10 cellular contexts compared by ENCODE assay signal in genomic region chr13:46656786-46657185, GRCh38.
DNase-seq lines count a peak whose midpoint lies in the region; ATAC-seq and TF ChIP-seq lines count a peak whose summit lies in the region.
"Had no signal": no experiment of that assay in that cellular context is flagged by ENCODE, and none has a peak within 500 bp of the region (broad histone marks: within the 10 kb centered on the region; RNA-seq: fewer than 3 reads in every experiment).

No MANE protein-coding gene starts in this region.

- H3K36me3 ChIP-seq in transverse colon: no peaks in the 10 kb centered on the region

- ATAC-seq in HG02798 (IDR thresholded peaks at IDR 0.05; ENCODE audit: poor library complexity, unreplicated experiment) (peak; percentile 90), T-helper 17 cell (no peak)

- TF ChIP-seq EP300 in transverse colon (IDR thresholded peaks at IDR 0.05; ENCODE audit: low read depth): no peak

- H3K9me3 ChIP-seq in T-helper 17 cell (ENCODE audit: control insufficient read depth, low read length, poor library complexity, severe bottlenecking): no peaks in the 10 kb centered on the region
- no peaks in the 10 kb centered on the region for H3K9me3 ChIP-seq in transverse colon
- H3K9me3 ChIP-seq: neutrophil had no signal

- TF ChIP-seq POLR2A in transverse colon (IDR thresholded peaks at IDR 0.05): no peak

- H3K27me3 ChIP-seq in transverse colon: no peaks in the 10 kb centered on the region
- H3K27me3 ChIP-seq: neutrophil had no signal

- TF ChIP-seq CTCF in transverse colon (IDR thresholded peaks at IDR 0.05) (no peak), nephron progenitor cell (IDR thresholded peaks at IDR 0.05) (no peak)

- H3K36me3 Mint-ChIP-seq in activated naive CD4-positive, alpha-beta T cell treated with anti-CD3 and anti-CD28 coated beads, Interleukin-2, amount 50 U/mL, for 24 hours: peaks cover 5% of the 10 kb centered on the region
- peaks cover 3% of the 10 kb centered on the region for H3K36me3 Mint-ChIP-seq in T-helper 17 cell (ENCODE audit: low read depth)
- peaks cover 34% of the 10 kb centered on the region for H3K36me3 Mint-ChIP-seq in nephron progenitor cell (ENCODE audit: low read depth)

- no peak overlapping the region for H3K4me3 Mint-ChIP-seq in activated naive CD4-positive, alpha-beta T cell treated with anti-CD3 and anti-CD28 coated beads, Interleukin-2, amount 50 U/mL, for 24 hours
- H3K4me3 Mint-ChIP-seq in T-helper 17 cell (no peak overlapping the region), nephron progenitor cell (no peak overlapping the region)

- H3K27ac ChIP-seq in transverse colon: peak overlapping the region; percentile 74 to 82 (median 80)
- H3K27ac ChIP-seq: neutrophil had no signal

- H3K4me3 ChIP-seq in transverse colon: no peak overlapping the region

- peaks cover 50% of the 10 kb centered on the region for H3K4me1 Mint-ChIP-seq in activated naive CD4-positive, alpha-beta T cell treated with anti-CD3 and anti-CD28 coated beads, Interleukin-2, amount 50 U/mL, for 24 hours
- H3K4me1 Mint-ChIP-seq in T-helper 17 cell (peaks cover 11% of the 10 kb centered on the region), nephron progenitor cell (peaks cover 32% of the 10 kb centered on the region)

- H3K27me3 Mint-ChIP-seq in activated naive CD4-positive, alpha-beta T cell treated with anti-CD3 and anti-CD28 coated beads, Interleukin-2, amount 50 U/mL, for 24 hours: no peaks in the 10 kb centered on the region
- H3K27me3 Mint-ChIP-seq in T-helper 17 cell: no peaks in the 10 kb centered on the region
- no peaks in the 10 kb centered on the region for H3K27me3 Mint-ChIP-seq in nephron progenitor cell (ENCODE audit: low read depth, poor library complexity)

- peaks cover 22 to 63% (median 32%) of the 10 kb centered on the region in 4 donors for H3K4me1 ChIP-seq in transverse colon

- no peak for DNase-seq in activated naive CD4-positive, alpha-beta T cell treated with Interleukin-2 at 50 U/mL for 16 hours
- no peak for DNase-seq in T-helper 17 cell
- DNase-seq in transverse colon: no peak
- no peak for DNase-seq in NCI-H82 treated with DMSO at 0.1 percent for 48 hours (lab: John Stamatoyannopoulos, UW; ENCODE audit: unreplicated experiment)
- no peak for DNase-seq in nephron progenitor cell
- no peak for DNase-seq in G401 (ENCODE audit: low spot score)
- DNase-seq: AML-193 had no signal

- in situ Hi-C loops in transverse colon (cut with MboI; ENCODE audit: low pct_ligation_motif_present in 1 of 4, low pct_unique_long_range_greater_than_20kb in 1 of 4, low sequenced_read_pairs in 3 of 4): no loop called here
- in situ Hi-C loops in G401 (cut with HindIII; ENCODE audit: low sequenced_read_pairs): no loop called here

- intact Hi-C loops in transverse colon (cut with DNase I; ENCODE audit: low total_unique reads): no loop called here

- H3K9me3 Mint-ChIP-seq in activated naive CD4-positive, alpha-beta T cell treated with anti-CD3 and anti-CD28 coated beads, Interleukin-2, amount 50 U/mL, for 24 hours: no peaks in the 10 kb centered on the region
- H3K9me3 Mint-ChIP-seq in nephron progenitor cell: peaks cover 5% of the 10 kb centered on the region

- peak overlapping the region; percentile 71 for H3K27ac Mint-ChIP-seq in activated naive CD4-positive, alpha-beta T cell treated with anti-CD3 and anti-CD28 coated beads, Interleukin-2, amount 50 U/mL, for 24 hours
- H3K27ac Mint-ChIP-seq in T-helper 17 cell (peak overlapping the region; percentile 2), nephron progenitor cell (no peak overlapping the region)
